8 cellular contexts compared by ENCODE assay signal in the genomic region with DNA sequence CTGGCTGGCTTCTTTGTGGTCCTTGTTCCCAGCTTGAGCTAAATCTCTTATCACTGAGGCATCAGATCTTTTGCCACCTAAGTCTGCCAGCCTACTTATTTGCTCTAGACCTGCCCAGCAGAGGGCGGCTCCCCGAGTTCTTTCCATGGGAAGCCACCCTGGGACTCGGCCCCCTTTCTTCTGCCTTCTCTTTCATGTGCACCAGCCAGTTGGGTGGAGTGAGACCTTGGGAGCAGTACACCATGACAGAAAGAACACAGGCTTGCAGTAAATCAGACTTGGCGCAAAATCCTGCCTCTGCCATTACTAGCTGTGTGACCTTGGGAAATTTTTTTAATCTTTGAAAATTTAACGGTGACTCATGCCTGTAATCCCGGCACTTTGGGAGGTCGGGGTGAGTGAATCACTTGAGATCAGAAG. TPM values are rescaled to one million over a fixed set of nuclear protein-coding genes. Genes with fewer than 3 reads are reported as not detected.
DNase-seq lines count a peak whose midpoint lies in the region; ATAC-seq and TF ChIP-seq lines count a peak whose summit lies in the region.

No MANE protein-coding gene starts in this region.

- no peaks in the 10 kb centered on the region for H3K79me2 ChIP-seq in smooth muscle cell (ENCODE audit: low read depth)

- CTCF ChIA-PET in Panc1 (lab: Charles Lee) = interaction anchor here (0.5 to 3.0 kb wide), 4 partner anchors 8 to 1550 kb away, joined by 3 to 11 read pairs (median 3); no protein-coding TSS in a partner anchor

- H3K27me3 ChIP-seq in Panc1 (ENCODE audit: control insufficient read depth, insufficient read depth, low read length) = no peaks in the 10 kb centered on the region
- H3K27me3 ChIP-seq in smooth muscle cell (ENCODE audit: low read depth) = no peaks in the 10 kb centered on the region

- TF ChIP-seq CTCF in Panc1 (IDR thresholded peaks at IDR 0.05) (peak; percentile 81), epithelial cell of esophagus (IDR thresholded peaks at IDR 0.05; ENCODE audit: insufficient read depth, low read depth, low read length, missing control alignments) (peak; percentile 53), smooth muscle cell (IDR thresholded peaks at IDR 0.05; ENCODE audit: borderline replicate concordance, insufficient read depth, poor library complexity, severe bottlenecking) (peak; percentile 4)

- no peaks in the 10 kb centered on the region for H4K20me1 ChIP-seq in smooth muscle cell (ENCODE audit: low read depth)

- no peak overlapping the region for H2AFZ ChIP-seq in smooth muscle cell (ENCODE audit: low read depth)

- in situ Hi-C loops in Panc1 (cut with HindIII; ENCODE audit: low pct_unique_long_range_greater_than_20kb, low sequenced_read_pairs) = no loop called here

- intact Hi-C loops in Panc1 (cut with micrococcal nuclease; ENCODE audit: unreplicated experiment) (no loop called here), cardiac septum (cut with DNase I) (no loop called here)

- no peaks in the 10 kb centered on the region for H3K9me3 ChIP-seq in Panc1 (ENCODE audit: control insufficient read depth, insufficient read depth, low read depth, low read length)
- H3K9me3 ChIP-seq in smooth muscle cell (replicated peaks; ENCODE audit: low read depth) = no peaks in the 10 kb centered on the region

- no TSS peak for BruUV-seq in Panc1 (replicated peaks; lab: Mats Ljungman, UMichigan)

- peak; percentile 90 for ATAC-seq in Panc1
- ATAC-seq in HG03457 (IDR thresholded peaks at IDR 0.05; ENCODE audit: unreplicated experiment) = no peak

- H3K4me2 ChIP-seq in smooth muscle cell = no peak overlapping the region

- H3K27ac ChIP-seq in Panc1 (ENCODE audit: low read length) (no peak overlapping the region), smooth muscle cell (ENCODE audit: low read depth) (no peak overlapping the region)

- DNase-seq in A172 (ENCODE audit: low spot score) (peak; percentile 79), GM03348 (ENCODE audit: low spot score) (peak; percentile 58), Panc1 (ENCODE audit: low read depth, low spot score) (no peak), epithelial cell of esophagus (ENCODE audit: low read depth) (peak; percentile 53), smooth muscle cell (lab: John Stamatoyannopoulos, UW; ENCODE audit: unreplicated experiment) (no peak), DMS79 (lab: John Stamatoyannopoulos, UW) (no peak), cardiac septum (ENCODE audit: low spot score) (no peak)

- H3K9ac ChIP-seq in smooth muscle cell (ENCODE audit: low read depth) = no peak overlapping the region

- POLR2A ChIA-PET in Panc1 (lab: Charles Lee) = interaction anchor here (0.7 kb wide), 2 partner anchors 19 to 73 kb away, joined by 3 read pairs; no protein-coding TSS in a partner anchor

- H3F3A ChIP-seq in smooth muscle cell (ENCODE audit: low read depth) = no peaks in the 10 kb centered on the region

- no peaks in the 10 kb centered on the region for H3K4me1 ChIP-seq in Panc1 (ENCODE audit: control insufficient read depth, insufficient read depth, low read length)
- H3K4me1 ChIP-seq in smooth muscle cell (ENCODE audit: low read depth) = no peaks in the 10 kb centered on the region

- no peak overlapping the region for H3K4me3 ChIP-seq in Panc1 (ENCODE audit: low read depth in 2 of 2, low read length in 2 of 2)
- no peak overlapping the region for H3K4me3 ChIP-seq in epithelial cell of esophagus (ENCODE audit: low read length)
- H3K4me3 ChIP-seq in smooth muscle cell = no peak overlapping the region

- H3K36me3 ChIP-seq in Panc1 (ENCODE audit: control insufficient read depth, insufficient read depth, low read length) (no peaks in the 10 kb centered on the region), smooth muscle cell (ENCODE audit: low read depth) (no peaks in the 10 kb centered on the region)

- 50% methylated on average over 7 of the region's 7 CpGs for WGBS in smooth muscle cell (ENCODE audit: low lambda C conversion rate)

RNA-seq across cellular contexts. Expression of gene SMAGP, which starts 7.4 kb away (rescaled TPM):
- 11.2 and 16.8 TPM in 2 replicates for total RNA-seq in A172 (2014; rRNA removed; shearing (Covaris generic))
- 2.4 TPM for total RNA-seq in Panc1 (2021; ENCODE audit: unreplicated experiment)
- 3.3 TPM for polyA plus RNA-seq in Panc1 (2012; ENCODE audit: insufficient read length)
- 9.0 and 11.7 TPM in 2 replicates for total RNA-seq in smooth muscle cell
- 6.8 and 7.0 TPM in 2 replicates for polyA plus RNA-seq in smooth muscle cell
- total RNA-seq in cardiac septum = 4.4 TPM

RNA-seq across cellular contexts. Expression of gene DAZAP2, which starts 24.1 kb away (rescaled TPM):
- total RNA-seq in A172 (2014; rRNA removed; shearing (Covaris generic)) = 187 and 225 TPM in 2 replicates
- total RNA-seq in Panc1 (2021; ENCODE audit: unreplicated experiment) (197 TPM), smooth muscle cell (166 and 202 TPM in 2 replicates), cardiac septum (169 TPM)
- 269 TPM for polyA plus RNA-seq in Panc1 (2012; ENCODE audit: insufficient read length)
- polyA plus RNA-seq in smooth muscle cell = 208 and 216 TPM in 2 replicates

RNA-seq across cellular contexts. Expression of gene POU6F1, which starts 44.9 kb away (rescaled TPM):
- 0.81 and 1.0 TPM in 2 replicates for total RNA-seq in A172 (2014; rRNA removed; shearing (Covaris generic))
- 3.1 TPM for total RNA-seq in Panc1 (2021; ENCODE audit: unreplicated experiment)
- 2.1 TPM for polyA plus RNA-seq in Panc1 (2012; ENCODE audit: insufficient read length)
- total RNA-seq in smooth muscle cell = 4.2 and 4.6 TPM in 2 replicates
- polyA plus RNA-seq in smooth muscle cell = 7.6 and 7.9 TPM in 2 replicates
- total RNA-seq in cardiac septum = 9.1 TPM

Comparison
In these comparisons a context has a peak if more than half of its experiments do, and no peak if none do; other contexts are left out.
1. DNase-seq: peak in A172 (single experiment), GM03348 (single experiment) and epithelial cell of esophagus (single experiment); none in Panc1 (single experiment), smooth muscle cell (single experiment), DMS79 (single experiment) and cardiac septum (single experiment).
2. CTCF ChIP-seq: peak in every context shown above with its lines; median percentile 81 in Panc1; 53 in epithelial cell of esophagus; 4 in smooth muscle cell.